ENCODE assay signal across 11 cellular contexts in genomic region chr5:126369995-126370731, GRCh38. TPM values are rescaled to one million over a fixed set of nuclear protein-coding genes. Genes with fewer than 3 reads are reported as not detected.
DNase-seq lines count a peak whose midpoint lies in the region; ATAC-seq and TF ChIP-seq lines count a peak whose summit lies in the region.
"Had no signal": no experiment of that assay in that cellular context is flagged by ENCODE, and none has a peak within 500 bp of the region (broad histone marks: within the 10 kb centered on the region; RNA-seq: fewer than 3 reads in every experiment).

No MANE protein-coding gene starts in this region.

- no peak overlapping the region for H3K18ac ChIP-seq in trophoblast cell (ENCODE audit: low read length)

- H3K14ac ChIP-seq in trophoblast cell (ENCODE audit: low read length), result no peak overlapping the region

- no peak overlapping the region for H4K8ac ChIP-seq in trophoblast cell (ENCODE audit: low read depth, low read length)

- H3K9me3 ChIP-seq in trophoblast cell (ENCODE audit: insufficient read depth, low read depth, low read length), result no peaks in the 10 kb centered on the region

- no peaks in the 10 kb centered on the region for H3K27me3 ChIP-seq in trophoblast cell (ENCODE audit: insufficient read depth, low read length)

- H3K4me1 ChIP-seq in trophoblast cell (ENCODE audit: control insufficient read depth in 1 of 2, insufficient read depth in 2 of 2, low read length in 2 of 2), result peaks cover 6 to 8% of the 10 kb centered on the region in 2 experiments

- H3K79me1 ChIP-seq in trophoblast cell (ENCODE audit: low read length), result peaks cover 9% of the 10 kb centered on the region

- CTCF ChIA-PET in GM10248 (lab: Yijun Ruan, JAX), result interaction anchor here (1.1 to 4.6 kb wide), 4 partner anchors 12 to 130 kb away, joined by 4 to 18 read pairs (median 14); no protein-coding TSS in a partner anchor

- no CpG with 5 or more reads among the region's 6 CpGs for WGBS in trophoblast cell (ENCODE audit: extremely low coverage, insufficient coverage, insufficient read length)

- in situ Hi-C loops in G401 (cut with HindIII; ENCODE audit: low sequenced_read_pairs) (loop anchor here (25.0 kb wide), 1 partner anchor 167 kb away; no protein-coding TSS in a partner anchor), SK-MEL-5 (cut with HindIII; ENCODE audit: low pct_unique_long_range_greater_than_20kb, low sequenced_read_pairs) (no loop called here)

- no peak overlapping the region for H3K27ac ChIP-seq in trophoblast cell (ENCODE audit: low read depth, low read length)

- H3K9ac ChIP-seq in trophoblast cell (ENCODE audit: low read length), result no peak overlapping the region

- no peak for TF ChIP-seq CTCF in GM10248 (IDR thresholded peaks at IDR 0.05; ENCODE audit: control extremely low read depth, extremely low read depth, low read depth, missing control alignments)

- peak overlapping the region; percentile 15 for H2BK5ac ChIP-seq in trophoblast cell (ENCODE audit: low read depth, low read length, poor library complexity)

- H3K36me3 ChIP-seq in trophoblast cell (ENCODE audit: control insufficient read depth in 1 of 2, insufficient read depth in 2 of 2, low read length in 2 of 2), result no peaks in the 10 kb centered on the region

- no peak overlapping the region for H3K23ac ChIP-seq in trophoblast cell (ENCODE audit: low read length)

- no peak overlapping the region for H2AK5ac ChIP-seq in trophoblast cell (ENCODE audit: low read length)

- no peaks in the 10 kb centered on the region for H3K79me2 ChIP-seq in trophoblast cell (ENCODE audit: control insufficient read depth, insufficient read depth, low read length, poor library complexity)

- no peak overlapping the region for H2AFZ ChIP-seq in trophoblast cell (ENCODE audit: insufficient read depth, low read length, poor library complexity)

- POLR2A ChIA-PET in GM10248 (lab: Yijun Ruan, JAX), result no interaction called here

- no peak overlapping the region for H4K91ac ChIP-seq in trophoblast cell (ENCODE audit: low read depth, low read length)

- DNase-seq in G401 (ENCODE audit: low spot score) (peak; percentile 30), SK-MEL-5 (ENCODE audit: low read depth, low spot score) (peak; percentile 50), glomerular visceral epithelial cell (ENCODE audit: extremely low spot score) (peak; percentile 52), trophoblast cell (peak; percentile 70 to 78), GM10248 (ENCODE audit: extremely low spot score) (no peak)
- DNase-seq in stimulated activated CD4-positive, alpha-beta T cell treated with anti-CD3 and anti-CD28 coated beads, Interleukin-2, amount 100 ng/mL, for 48 hours, result no peak
- DNase-seq: DND-41; effector memory CD4-positive, alpha-beta T cell; NCI-H1694 had no signal

- no peak overlapping the region for H3K4me3 ChIP-seq in trophoblast cell (ENCODE audit: low read depth, low read length)

- no peak for ATAC-seq in GM18867 (IDR thresholded peaks at IDR 0.05; ENCODE audit: unreplicated experiment)
- no peak for ATAC-seq in GM21423 (IDR thresholded peaks at IDR 0.05; ENCODE audit: unreplicated experiment)

- H3K4ac ChIP-seq in trophoblast cell (ENCODE audit: low read depth, low read length), result no peak overlapping the region

- peak overlapping the region; percentile 7 for H2BK12ac ChIP-seq in trophoblast cell (ENCODE audit: low read length)

- no peak overlapping the region for H3K4me2 ChIP-seq in trophoblast cell (ENCODE audit: low read length)

- no peak overlapping the region for H4K12ac ChIP-seq in trophoblast cell (ENCODE audit: low read depth, low read length)

- H2BK120ac ChIP-seq in trophoblast cell (ENCODE audit: insufficient read depth, low read length, poor library complexity), result peak overlapping the region; percentile 4

RNA-seq across cellular contexts. Expression of gene GRAMD2B, which starts 53.0 kb away (rescaled TPM):
- 0.31 and 3.7 TPM in 2 replicates for total RNA-seq in G401 (2014; rRNA removed; shearing (Covaris generic))
- 3.2 and 6.7 TPM in 2 replicates for total RNA-seq in SK-MEL-5 (2014; rRNA removed; shearing (Covaris generic))
- polyA plus RNA-seq in SK-MEL-5 (2015; cell fraction: cytosol; rRNA removed), result 4.8 and 7.3 TPM in 2 replicates
- polyA plus RNA-seq in SK-MEL-5 (2015; cell fraction: nucleus; rRNA removed), result 3.0 and 15.2 TPM in 2 replicates
- 98.6 and 107 TPM in 2 replicates for polyA plus RNA-seq in trophoblast cell (2013)

Comparison
In these comparisons a context has a peak if more than half of its experiments do, and no peak if none do; other contexts are left out.
1. DNase-seq: peak in G401 (single experiment), SK-MEL-5 (single experiment), glomerular visceral epithelial cell (single experiment) and trophoblast cell (2 of 2); none in GM10248 (single experiment) and stimulated activated CD4-positive, alpha-beta T cell treated with anti-CD3 and anti-CD28 coated beads, Interleukin-2, amount 100 ng/mL, for 48 hours (0 of 2).